In genomic region chr3:122948398-122948797, GRCh38 we compare ENCODE assay signal across 17 cellular contexts.
A peak's percentile ranks its signal among the peaks of the same experiment; 100 is the strongest.
DNase-seq lines count a peak whose midpoint lies in the region; ATAC-seq and TF ChIP-seq lines count a peak whose summit lies in the region.
"Had no signal": no experiment of that assay in that cellular context is flagged by ENCODE, and none has a peak within 500 bp of the region (broad histone marks: within the 10 kb centered on the region; RNA-seq: fewer than 3 reads in every experiment).

No MANE protein-coding gene starts in this region.

- no peaks in the 10 kb centered on the region for H3K9me2 ChIP-seq in Loucy (replicated peaks; ENCODE audit: low read depth, low read length)

- no peaks in the 10 kb centered on the region for H3K9me3 ChIP-seq in Loucy (ENCODE audit: insufficient read depth, low read depth, low read length)
- H3K9me3 ChIP-seq: lower lobe of right lung, transverse colon had no signal

- no peaks in the 10 kb centered on the region for H3K36me3 ChIP-seq in Loucy (ENCODE audit: insufficient read depth, low read length)
- no peaks in the 10 kb centered on the region for H3K36me3 ChIP-seq in brain microvascular endothelial cell (replicated peaks)
- H3K36me3 ChIP-seq in mesendoderm (ENCODE audit: control insufficient read depth, insufficient read depth, low read length) = no peaks in the 10 kb centered on the region
- H3K36me3 ChIP-seq: lower lobe of right lung, MG63, transverse colon had no signal

- H3K79me1 ChIP-seq in mesendoderm (ENCODE audit: low read length) = no peaks in the 10 kb centered on the region

- DNase-seq in ELF-1 (ENCODE audit: low read depth, low spot score) = peak; percentile 75
- DNase-seq in brain microvascular endothelial cell = no peak
- DNase-seq in mesendoderm = peak; percentile 72
- DNase-seq in mucosa of gallbladder (ENCODE audit: low spot score) = no peak
- DNase-seq: amniotic stem cell; C1 segment of cervical spinal cord; DMS79 treated with DMSO at 0.1 percent for 48 hours; lower lobe of right lung; MG63; naive thymus-derived CD4-positive, alpha-beta T cell; NCI-H2081 treated with DMSO at 0.1 percent for 48 hours; NCI-H748 treated with DMSO at 0.1 percent for 48 hours; transverse colon had no signal

- H3K9ac ChIP-seq in Loucy (ENCODE audit: low read depth, low read length, poor library complexity, severe bottlenecking) (no peak overlapping the region), mesendoderm (ENCODE audit: low read length) (no peak overlapping the region)

- no peak overlapping the region for H4K8ac ChIP-seq in mesendoderm (ENCODE audit: low read depth, low read length)

- no peak overlapping the region for H3K4ac ChIP-seq in mesendoderm (ENCODE audit: low read depth, low read length)

- no CpG with 5 or more reads among the region's 7 CpGs for WGBS in mesendoderm (ENCODE audit: extremely low coverage, insufficient coverage, low lambda C conversion rate)

- no peak overlapping the region for H3K4me2 ChIP-seq in Loucy (ENCODE audit: low read depth, low read length, poor library complexity, severe bottlenecking)
- no peak overlapping the region for H3K4me2 ChIP-seq in mesendoderm (ENCODE audit: low read length)

- H3K27me3 ChIP-seq in Loucy (ENCODE audit: insufficient read depth, low read length, poor library complexity, severe bottlenecking) (no peaks in the 10 kb centered on the region), brain microvascular endothelial cell (replicated peaks) (no peaks in the 10 kb centered on the region), mesendoderm (ENCODE audit: insufficient read depth, low read length, poor library complexity) (no peaks in the 10 kb centered on the region)
- H3K27me3 ChIP-seq: MG63, transverse colon had no signal

- ATAC-seq in HG03039 (IDR thresholded peaks at IDR 0.05; ENCODE audit: unreplicated experiment) (no peak), GM21529 (IDR thresholded peaks at IDR 0.05; ENCODE audit: unreplicated experiment) (no peak)
- ATAC-seq: lower lobe of right lung; naive thymus-derived CD4-positive, alpha-beta T cell; stimulated activated effector memory CD8-positive, alpha-beta T cell treated with anti-CD3 and anti-CD28 coated beads, Interleukin-12 subunit alpha, Interleukin-12 subunit beta, amount 100 ng/mL, for 72 hours had no signal

- TF ChIP-seq CTCF in Loucy (conservative IDR thresholded peaks at IDR 0.05; ENCODE audit: low read length) = peak; percentile 42
- peak; percentile 43 for TF ChIP-seq CTCF in brain microvascular endothelial cell (IDR thresholded peaks at IDR 0.05; ENCODE audit: low read depth, low read length, missing control alignments)

- H2BK5ac ChIP-seq in mesendoderm (ENCODE audit: low read length) = no peak overlapping the region

- no peaks in the 10 kb centered on the region for H4K20me1 ChIP-seq in Loucy (ENCODE audit: insufficient read depth, low read length, poor library complexity, severe bottlenecking)

- no peak overlapping the region for H2BK120ac ChIP-seq in mesendoderm (ENCODE audit: low read depth, low read length)

- no peak overlapping the region for H3K4me3 ChIP-seq in Loucy (ENCODE audit: low read length, poor library complexity, severe bottlenecking)
- no peak overlapping the region for H3K4me3 ChIP-seq in brain microvascular endothelial cell (ENCODE audit: low read depth, low read length)
- H3K4me3 ChIP-seq in mesendoderm (ENCODE audit: low read length) = no peak overlapping the region
- H3K4me3 ChIP-seq: lower lobe of right lung, MG63, transverse colon had no signal

- H3K27ac ChIP-seq in brain microvascular endothelial cell (no peak overlapping the region), mesendoderm (ENCODE audit: low read depth, low read length) (no peak overlapping the region)
- H3K27ac ChIP-seq: lower lobe of right lung, transverse colon had no signal

- in situ Hi-C loops in brain microvascular endothelial cell (cut with HindIII; ENCODE audit: low pct_ligation_motif_present, low sequenced_read_pairs) = no loop called here

- H3K79me2 ChIP-seq in Loucy (ENCODE audit: insufficient read depth, low read length) (no peaks in the 10 kb centered on the region), mesendoderm (ENCODE audit: control insufficient read depth, insufficient read depth, low read length) (no peaks in the 10 kb centered on the region)

- H3K18ac ChIP-seq in mesendoderm (ENCODE audit: low read length) = no peak overlapping the region

- H2BK15ac ChIP-seq in mesendoderm (replicated peaks; ENCODE audit: low read depth) = no peak overlapping the region

- H3F3A ChIP-seq in Loucy (ENCODE audit: low read depth) = no peaks in the 10 kb centered on the region

- H3K23ac ChIP-seq in mesendoderm (ENCODE audit: low read length) = no peak overlapping the region

- no peak overlapping the region for H2AFZ ChIP-seq in Loucy (ENCODE audit: low read length)

- no peak overlapping the region for H3K56ac ChIP-seq in mesendoderm (ENCODE audit: low read length)

- H4K5ac ChIP-seq in mesendoderm (ENCODE audit: low read length) = no peak overlapping the region

- no peak overlapping the region for H2AK5ac ChIP-seq in mesendoderm (ENCODE audit: low read length)

- H3K4me1 ChIP-seq in Loucy (ENCODE audit: insufficient read depth, low read length, poor library complexity, severe bottlenecking) (no peaks in the 10 kb centered on the region), mesendoderm (ENCODE audit: control insufficient read depth, low read depth, low read length) (no peaks in the 10 kb centered on the region)
- H3K4me1 ChIP-seq: transverse colon had no signal

Comparison
In these comparisons a context has a peak if more than half of its experiments do, and no peak if none do; other contexts are left out.
1. DNase-seq: peak in ELF-1 (single experiment) and mesendoderm (single experiment); none in brain microvascular endothelial cell (single experiment) and mucosa of gallbladder (single experiment).